In genomic region chr15:67504061-67504460, GRCh38 we compare ENCODE assay signal across 26 cellular contexts.
"Had no signal": no experiment of that assay in that cellular context is flagged by ENCODE, and none has a peak within 500 bp of the region (broad histone marks: within the 10 kb centered on the region; RNA-seq: fewer than 3 reads in every experiment).

No MANE protein-coding gene starts in this region.

- DNase-seq: activated B cell treated with CpG ODN at 0.5 μM for 24 hours; activated CD4-positive, alpha-beta T cell treated with anti-CD3 and anti-CD28 coated beads, Interleukin-2, amount 50 U/mL, for 1 hour; activated CD8-positive, alpha-beta T cell treated with anti-CD3 and anti-CD28 coated beads for 36 hours; activated gamma-delta T cell treated with Interleukin-2 at 50 U/mL for 16 hours; activated T-cell treated with anti-CD3 and anti-CD28 coated beads, Interleukin-2, amount 50 U/mL, for 4 hours; anterior cingulate cortex; cerebellar nuclear complex; colonic mucosa; effector memory CD4-positive, alpha-beta T cell; gastrocnemius medialis; glutamatergic neuron; hippocampal formation; left colon; mammary epithelial cell; midbrain; natural killer cell; right cardiac atrium; stimulated activated CD4-positive, alpha-beta T cell treated with anti-CD3 and anti-CD28 coated beads, Interleukin-2, amount 100 ng/mL, for 48 hours; stimulated activated naive CD8-positive, alpha-beta T cell treated with anti-CD3 and anti-CD28 coated beads, Interleukin-15, amount 100 ng/mL, for 72 hours; substantia nigra; T-helper 1 cell; tibial artery; upper lobe of right lung had no signal

- H3K27ac ChIP-seq: cardiac muscle cell, colonic mucosa, gastrocnemius medialis, tibial artery, upper lobe of right lung had no signal

- ATAC-seq: activated CD8-positive, alpha-beta T cell treated with anti-CD3 and anti-CD28 coated beads for 36 hours; activated naive CD4-positive, alpha-beta T cell treated with anti-CD3 and anti-CD28 coated beads, Interleukin-2, amount 50 U/mL, for 72 hours; activated T-cell treated with anti-CD3 and anti-CD28 coated beads, Interleukin-2, amount 50 U/mL, for 4 hours; activated T-helper 17 cell treated with anti-CD3 and anti-CD28 coated beads, Interleukin-2, amount 50 U/mL, for 72 hours; left colon; natural killer cell; right cardiac atrium; stimulated activated naive CD8-positive, alpha-beta T cell treated with anti-CD3 and anti-CD28 coated beads, Interleukin-15, amount 100 ng/mL, for 72 hours; upper lobe of right lung had no signal

- H3K4me3 ChIP-seq: cardiac muscle cell, colonic mucosa, gastrocnemius medialis, tibial artery, upper lobe of right lung had no signal

- H3K36me3 ChIP-seq: cardiac muscle cell, colonic mucosa, upper lobe of right lung had no signal

- H3K4me1 ChIP-seq: colonic mucosa, tibial artery had no signal

- H3K27me3 ChIP-seq: colonic mucosa, gastrocnemius medialis, tibial artery, upper lobe of right lung had no signal

- H3K9me3 ChIP-seq: colonic mucosa, gastrocnemius medialis, tibial artery, upper lobe of right lung had no signal
